ENCODE assay signal across 10 cellular contexts in genomic region chr20:25032478-25033183, GRCh38. TPM values are rescaled to one million over a fixed set of nuclear protein-coding genes. Genes with fewer than 3 reads are reported as not detected.
DNase-seq lines count a peak whose midpoint lies in the region; ATAC-seq and TF ChIP-seq lines count a peak whose summit lies in the region.
"Had no signal": no experiment of that assay in that cellular context is flagged by ENCODE, and none has a peak within 500 bp of the region (broad histone marks: within the 10 kb centered on the region; RNA-seq: fewer than 3 reads in every experiment).

No MANE protein-coding gene starts in this region.

- peaks cover 0 to 25% (median 0%) of the 10 kb centered on the region in 3 donors for H3K36me3 ChIP-seq in Peyer's patch
- H3K36me3 ChIP-seq in esophagus squamous epithelium = peaks cover 0 to 17% (median 0%) of the 10 kb centered on the region in 3 donors
- H3K36me3 ChIP-seq in mucosa of descending colon (ENCODE audit: low read depth) = no peaks in the 10 kb centered on the region
- no peaks in the 10 kb centered on the region for H3K36me3 ChIP-seq in testis (ENCODE audit: low read depth, missing control alignments)

- peaks cover 21% of the 10 kb centered on the region for H3K36me3 Mint-ChIP-seq in T-cell

- TF ChIP-seq CTCF in Peyer's patch (IDR thresholded peaks at IDR 0.05) (no peak), esophagus squamous epithelium (IDR thresholded peaks at IDR 0.05) (no peak), mucosa of descending colon (IDR thresholded peaks at IDR 0.05) (no peak), testis (IDR thresholded peaks at IDR 0.05) (no peak)

- H3K4me1 ChIP-seq in Peyer's patch = peaks cover 5 to 56% (median 14%) of the 10 kb centered on the region in 4 donors
- peaks cover 20 to 56% (median 41%) of the 10 kb centered on the region in 3 donors for H3K4me1 ChIP-seq in esophagus squamous epithelium
- peaks cover 31% of the 10 kb centered on the region for H3K4me1 ChIP-seq in mucosa of descending colon (ENCODE audit: low read depth)
- H3K4me1 ChIP-seq in testis = peaks cover 69% of the 10 kb centered on the region

- POLR2A ChIA-PET in T-cell (lab: Charles Lee) = no interaction called here

- no peaks in the 10 kb centered on the region for H3K27me3 ChIP-seq in Peyer's patch
- H3K27me3 ChIP-seq in esophagus squamous epithelium = no peaks in the 10 kb centered on the region
- H3K27me3 ChIP-seq in testis = no peaks in the 10 kb centered on the region

- WGBS in esophagus squamous epithelium, 2 donors = 35 to 55% methylated on average over 9 to 11 of the region's 27 CpGs
- WGBS in testis, 2 donors = 5 to 18% methylated on average over 12 to 27 of the region's 27 CpGs

- H3K27me3 Mint-ChIP-seq in T-cell = no peaks in the 10 kb centered on the region

- intact Hi-C loops in esophagus squamous epithelium (cut with DNase I) = no loop called here
- intact Hi-C loops in mucosa of descending colon (cut with DNase I, micrococcal nuclease) = no loop called here
- intact Hi-C loops in testis (cut with DNase I; ENCODE audit: low total_unique reads) = no loop called here

- peaks cover 46 to 54% (median 50%) of the 10 kb centered on the region in 3 donors for H3K4me1 Mint-ChIP-seq in T-cell

- no peak for TF ChIP-seq POLR2A in Peyer's patch (IDR thresholded peaks at IDR 0.05)
- TF ChIP-seq POLR2A in esophagus squamous epithelium (IDR thresholded peaks at IDR 0.05) = no peak
- no peak for TF ChIP-seq POLR2A in testis (IDR thresholded peaks at IDR 0.05)

- H3K4me3 ChIP-seq in Peyer's patch (no peak overlapping the region), esophagus squamous epithelium (peak overlapping the region in 1 of 4 donors; percentile 27), mucosa of descending colon (no peak overlapping the region), testis (peak overlapping the region in 1 of 2 donors; percentile 23)

- no peak overlapping the region for H3K4me3 Mint-ChIP-seq in T-cell

- H3K27ac ChIP-seq in Peyer's patch = peak overlapping the region in 3 of 4 donors; percentile 19 to 75 (median 73)
- peak overlapping the region; percentile 17 to 78 (median 62) for H3K27ac ChIP-seq in esophagus squamous epithelium
- peak overlapping the region; percentile 71 to 75 for H3K27ac ChIP-seq in testis

- H3K9me3 ChIP-seq in Peyer's patch (no peaks in the 10 kb centered on the region), esophagus squamous epithelium (no peaks in the 10 kb centered on the region), mucosa of descending colon (no peaks in the 10 kb centered on the region), testis (no peaks in the 10 kb centered on the region)

- no peak for DNase-seq in Peyer's patch
- DNase-seq in esophagus squamous epithelium (lab: John Stamatoyannopoulos, UW) = no peak
- DNase-seq in mucosa of descending colon = peak; percentile 63 to 67 (median 64)
- peak; percentile 95 for DNase-seq in testis
- DNase-seq in UCSD-AML1 (lab: John Stamatoyannopoulos, UW; ENCODE audit: unreplicated experiment) = no peak
- DNase-seq in T-cell = no peak
- no peak for DNase-seq in glomerular visceral epithelial cell (ENCODE audit: extremely low spot score)
- DNase-seq: activated effector memory CD4-positive, alpha-beta T cell treated with Interleukin-2 at 50 U/mL for 16 hours had no signal

- ATAC-seq in mucosa of descending colon (peak; percentile 63), HG03159 (IDR thresholded peaks at IDR 0.05; ENCODE audit: unreplicated experiment) (no peak), T-cell (replicated peaks in 1 of 4) (no peak)

- no peaks in the 10 kb centered on the region for H3K9me3 Mint-ChIP-seq in T-cell

- CTCF ChIA-PET in T-cell (lab: Charles Lee) = interaction anchor here (0.6 to 1.5 kb wide), 3 partner anchors 22 to 390 kb away, joined by 3 read pairs; no protein-coding TSS in a partner anchor

- no peak overlapping the region for H3K27ac Mint-ChIP-seq in T-cell

RNA-seq across cellular contexts. Expression of gene ACSS1, which starts 25.3 kb away (rescaled TPM):
- 100 to 1,000 TPM in 3 of 4 donors, 10 to 100 TPM in 1; 49.5 to 160 (median 134) TPM for total RNA-seq in Peyer's patch
- 10 to 100 TPM in 3 of 4 donors, 1 to 10 TPM in 1; 5.8 to 23.5 (median 11.1) TPM for total RNA-seq in esophagus squamous epithelium
- total RNA-seq in mucosa of descending colon = 10 to 100 TPM; 29.8 to 37.9 (median 36.9) TPM
- total RNA-seq in testis = 100 to 1,000 TPM; 162 to 184 TPM
- 61.5 TPM for polyA plus RNA-seq in testis (ENCODE audit: insufficient read depth, low read depth, low replicate concordance)
- 10 to 100 TPM; 39.1 to 59.6 (median 57.7) TPM for total RNA-seq in T-cell

RNA-seq across cellular contexts. Expression of gene APMAP, which starts 40.1 kb away (rescaled TPM):
- total RNA-seq in Peyer's patch (10 to 100 TPM; 19.0 to 40.9 (median 31.6) TPM), esophagus squamous epithelium (10 to 100 TPM; 16.7 to 38.4 (median 25.6) TPM), mucosa of descending colon (10 to 100 TPM; 46.3 to 51.5 (median 47.3) TPM), testis (100 to 1,000 TPM in 1 of 2 donors, 10 to 100 TPM in 1; 92.3 to 105 TPM), T-cell (10 to 100 TPM; 32.2 to 53.0 (median 49.8) TPM)
- 135 TPM for polyA plus RNA-seq in testis (ENCODE audit: insufficient read depth, low read depth, low replicate concordance)

RNA-seq across cellular contexts. Expression of gene VSX1, which starts 49.3 kb away (rescaled TPM):
- not detected for total RNA-seq in Peyer's patch
- total RNA-seq in esophagus squamous epithelium = not detected
- total RNA-seq in mucosa of descending colon = under 1 TPM in 1 of 3 donors, not detected in 2; 0.22 TPM
- total RNA-seq in testis = under 1 TPM; 0.16 to 0.37 TPM
- 0.38 TPM for polyA plus RNA-seq in testis (ENCODE audit: insufficient read depth, low read depth, low replicate concordance)
- not detected for total RNA-seq in T-cell
- total RNA-seq: subcutaneous adipose tissue had no signal

Comparison
In these comparisons a context has a peak if more than half of its experiments do, and no peak if none do; other contexts are left out.
1. DNase-seq: peak in mucosa of descending colon (3 of 3) and testis (single experiment); none in Peyer's patch (0 of 3), esophagus squamous epithelium (single experiment), UCSD-AML1 (single experiment), T-cell (0 of 34) and glomerular visceral epithelial cell (single experiment).
2. Peak in every context shown above with its lines, with median percentiles within 50 percentile points of each other: H3K27ac ChIP-seq.